8 cellular contexts compared by ENCODE assay signal in genomic region chr2:209970711-209971110, GRCh38.
"Had no signal": no experiment of that assay in that cellular context is flagged by ENCODE, and none has a peak within 500 bp of the region (broad histone marks: within the 10 kb centered on the region; RNA-seq: fewer than 3 reads in every experiment).

No MANE protein-coding gene starts in this region.

- H3K27ac Mint-ChIP-seq: GM23338, H9 had no signal

- H3K4me3 ChIP-seq: GM23338, K562 had no signal

- H3K4me1 Mint-ChIP-seq: GM23338, H9 had no signal

- H3K9me3 Mint-ChIP-seq: GM23338, H9 had no signal

- H3K4me3 Mint-ChIP-seq: GM23338, H9 had no signal

- DNase-seq: H9, HCEC 1CT, IMR-90, KG1 had no signal

- FAIRE-seq: H1, H54, K562 had no signal
